13 cellular contexts compared by ENCODE assay signal in genomic region chr10:21166557-21167287, GRCh38.
DNase-seq lines count a peak whose midpoint lies in the region; ATAC-seq and TF ChIP-seq lines count a peak whose summit lies in the region.
"Had no signal": no experiment of that assay in that cellular context is flagged by ENCODE, and none has a peak within 500 bp of the region (broad histone marks: within the 10 kb centered on the region; RNA-seq: fewer than 3 reads in every experiment).

No MANE protein-coding gene starts in this region.

- TF ChIP-seq CTCF in IMR-90 (conservative IDR thresholded peaks at IDR 0.05; ENCODE audit: low read depth, low read length): no peak
- no peak for TF ChIP-seq CTCF in VCaP (conservative IDR thresholded peaks at IDR 0.05)
- no peak for TF ChIP-seq CTCF in suprapubic skin (IDR thresholded peaks at IDR 0.05)

- H3K14ac ChIP-seq in IMR-90 (replicated peaks; ENCODE audit: low read depth, low read length): no peak overlapping the region

- WGBS in IMR-90 (ENCODE audit: extremely low coverage in 2 of 2, insufficient read length in 1 of 2), 2 experiments: 67% methylated on average over 1 of the region's 16 CpGs; no CpG with 5 or more reads in 1 of the 2 experiments
- WGBS in suprapubic skin: 88% methylated on average over 16 of the region's 16 CpGs
- WGBS in GM23248 (ENCODE audit: low coverage in 1 of 2, low lambda C conversion rate in 2 of 2, missing lambda C conversion rate in 2 of 2), 2 experiments: 73% methylated on average over 16 of the region's 16 CpGs

- no peak overlapping the region for H3K23ac ChIP-seq in IMR-90 (ENCODE audit: low read depth, low read length)

- H3K9me1 ChIP-seq in IMR-90 (ENCODE audit: insufficient read depth, low read length): no peaks in the 10 kb centered on the region

- no peak for TF ChIP-seq POLR2A in IMR-90 (IDR thresholded peaks at IDR 0.05; ENCODE audit: low read depth, low read length)
- TF ChIP-seq POLR2A in suprapubic skin (IDR thresholded peaks at IDR 0.05): no peak

- no peak overlapping the region for H4K5ac ChIP-seq in IMR-90 (ENCODE audit: low read depth, low read length)

- CTCF ChIA-PET in IMR-90 (lab: Yijun Ruan, JAX): no interaction called here

- no peak overlapping the region for H3K4me2 ChIP-seq in IMR-90 (ENCODE audit: low read depth, low read length)
- no peak overlapping the region for H3K4me2 ChIP-seq in GM23248 (ENCODE audit: unreplicated experiment)

- no peaks in the 10 kb centered on the region for H3K4me1 ChIP-seq in IMR-90 (ENCODE audit: control insufficient read depth, insufficient read depth, low read length)
- no peaks in the 10 kb centered on the region for H3K4me1 ChIP-seq in suprapubic skin
- H3K4me1 ChIP-seq in GM23248 (ENCODE audit: insufficient read depth): no peaks in the 10 kb centered on the region
- H3K4me1 ChIP-seq: Peyer's patch had no signal

- H3K9me2 ChIP-seq in GM23248 (ENCODE audit: insufficient read depth): no peaks in the 10 kb centered on the region

- ATAC-seq in IMR-90 (ENCODE audit: low read depth): no peak

- H2AFZ ChIP-seq in IMR-90 (replicated peaks; ENCODE audit: low read length, poor library complexity) (peak overlapping the region; percentile 18), GM23248 (no peak overlapping the region)

- H2BK20ac ChIP-seq in IMR-90 (ENCODE audit: low read depth, low read length): no peak overlapping the region

- no peak overlapping the region for H3K27ac ChIP-seq in IMR-90 (ENCODE audit: insufficient read depth, low read length)
- peak overlapping the region; percentile 78 for H3K27ac ChIP-seq in VCaP
- H3K27ac ChIP-seq in layer of hippocampus (ENCODE audit: low read depth, low read length): peak overlapping the region; percentile 38
- H3K27ac ChIP-seq in suprapubic skin: no peak overlapping the region
- no peak overlapping the region for H3K27ac ChIP-seq in GM23248
- H3K27ac ChIP-seq: Peyer's patch had no signal

- dilution Hi-C loops in IMR-90 (cut with HindIII; ENCODE audit: low sequenced_read_pairs, unreplicated experiment): no loop called here

- no peak overlapping the region for H2AK5ac ChIP-seq in IMR-90 (ENCODE audit: low read depth, low read length)

- H3K79me1 ChIP-seq in IMR-90 (ENCODE audit: low read depth in 1 of 2, low read length in 2 of 2): no peaks in the 10 kb centered on the region

- no peak for TF ChIP-seq EP300 in suprapubic skin (IDR thresholded peaks at IDR 0.05)

- H4K8ac ChIP-seq in IMR-90 (ENCODE audit: low read depth in 2 of 2, low read length in 2 of 2): no peak overlapping the region

- no peak for TF ChIP-seq RAD21 in IMR-90 (IDR thresholded peaks at IDR 0.05; ENCODE audit: low read length)

- H4K91ac ChIP-seq in IMR-90 (ENCODE audit: insufficient read depth, low read depth, low read length): no peak overlapping the region

- DNase-seq in IMR-90 (no peak), retina (peak; percentile 23), suprapubic skin (ENCODE audit: low spot score in 2 of 2) (no peak), GM23248 (no peak), middle frontal gyrus (ENCODE audit: extremely low spot score, low spot score) (no peak)
- no peak for DNase-seq in stimulated activated CD4-positive, alpha-beta T cell treated with anti-CD3 and anti-CD28 coated beads, Interleukin-1b, Interleukin-23, amount 100 ng/mL, for 48 hours
- DNase-seq: activated effector memory CD4-positive, alpha-beta T cell treated with Interleukin-2 at 50 U/mL for 16 hours; effector memory CD4-positive, alpha-beta T cell; MV-4-11; Peyer's patch; posterior cingulate gyrus had no signal

- no peak overlapping the region for H2BK15ac ChIP-seq in IMR-90 (ENCODE audit: low read depth, low read length)

- H3K27me3 ChIP-seq in IMR-90 (ENCODE audit: control insufficient read depth, insufficient read depth, low read length) (no peaks in the 10 kb centered on the region), layer of hippocampus (ENCODE audit: control insufficient read depth, insufficient read depth, low read length) (no peaks in the 10 kb centered on the region), suprapubic skin (no peaks in the 10 kb centered on the region), GM23248 (replicated peaks; ENCODE audit: insufficient read depth) (no peaks in the 10 kb centered on the region)
- H3K27me3 ChIP-seq: Peyer's patch had no signal

- POLR2A ChIA-PET in IMR-90 (lab: Charles Lee; ENCODE audit: unreplicated experiment): no interaction called here

- no peak overlapping the region for H2AK9ac ChIP-seq in IMR-90 (replicated peaks; ENCODE audit: low read depth, low read length, poor library complexity)

- H3K9ac ChIP-seq in IMR-90 (ENCODE audit: low read depth, low read length): no peak overlapping the region
- H3K9ac ChIP-seq in GM23248: no peak overlapping the region

- H3K4me3 ChIP-seq in IMR-90 (ENCODE audit: insufficient read depth, low read depth, low read length) (no peak overlapping the region), suprapubic skin (no peak overlapping the region), GM23248 (no peak overlapping the region)

- BruUV-seq in IMR-90 (replicated peaks; lab: Mats Ljungman, UMichigan): no TSS peak

- H3K18ac ChIP-seq in IMR-90 (ENCODE audit: low read depth, low read length): no peak overlapping the region

- H3K79me2 ChIP-seq in GM23248 (ENCODE audit: insufficient read depth): no peaks in the 10 kb centered on the region

- no peaks in the 10 kb centered on the region for H3F3A ChIP-seq in GM23248 (ENCODE audit: insufficient read depth)

- intact Hi-C loops in IMR-90 (cut with micrococcal nuclease): no loop called here

- no peaks in the 10 kb centered on the region for H3K36me3 ChIP-seq in IMR-90 (ENCODE audit: control insufficient read depth, insufficient read depth, low read length)
- H3K36me3 ChIP-seq in suprapubic skin: no peaks in the 10 kb centered on the region
- H3K36me3 ChIP-seq in GM23248 (ENCODE audit: low read depth): no peaks in the 10 kb centered on the region
- H3K36me3 ChIP-seq: Peyer's patch had no signal

- in situ Hi-C loops in IMR-90 (cut with MboI; ENCODE audit: low sequenced_read_pairs) (no loop called here), GM23248 (cut with MboI) (no loop called here)

- H2BK120ac ChIP-seq in IMR-90 (ENCODE audit: low read depth, low read length): no peak overlapping the region

- H2BK5ac ChIP-seq in IMR-90 (ENCODE audit: low read depth, low read length, poor library complexity, severe bottlenecking): no peak overlapping the region

- H4K20me1 ChIP-seq in IMR-90 (ENCODE audit: insufficient read depth, low read length) (no peaks in the 10 kb centered on the region), GM23248 (ENCODE audit: insufficient read depth) (no peaks in the 10 kb centered on the region)

- no peaks in the 10 kb centered on the region for H3K9me3 ChIP-seq in IMR-90 (ENCODE audit: control insufficient read depth, insufficient read depth, low read length)
- no peaks in the 10 kb centered on the region for H3K9me3 ChIP-seq in suprapubic skin
- H3K9me3 ChIP-seq in GM23248 (ENCODE audit: low read depth): no peaks in the 10 kb centered on the region
- H3K9me3 ChIP-seq: Peyer's patch had no signal

- H3K56ac ChIP-seq in IMR-90 (ENCODE audit: extremely low read depth, insufficient read depth, low read length): no peak overlapping the region

- no peak overlapping the region for H3K4ac ChIP-seq in IMR-90 (ENCODE audit: low read depth, low read length)

TF ChIP-seq in IMR-90, 13 proteins besides CTCF, POLR2A, EP300 and RAD21:
- TF ChIP-seq MAFK (IDR thresholded peaks at IDR 0.05; ENCODE audit: low read depth, low read length) (no peak), CEBPB (IDR thresholded peaks at IDR 0.05; ENCODE audit: low read depth, low read length) (no peak), CHD1 (IDR thresholded peaks at IDR 0.05; ENCODE audit: low read depth, low read length) (no peak), MXI1 (IDR thresholded peaks at IDR 0.05; ENCODE audit: borderline replicate concordance, low read depth, low read length) (no peak), USF2 (IDR thresholded peaks at IDR 0.05; ENCODE audit: low read depth, low read length) (no peak), FOS (IDR thresholded peaks at IDR 0.05; ENCODE audit: low read depth, low read length) (no peak), RFX5 (IDR thresholded peaks at IDR 0.05; ENCODE audit: low read depth, low read length) (no peak), MAZ (IDR thresholded peaks at IDR 0.05; ENCODE audit: borderline replicate concordance, low read depth, low read length) (no peak), BHLHE40 (IDR thresholded peaks at IDR 0.05; ENCODE audit: low read depth, low read length) (no peak), NFE2L2 (IDR thresholded peaks at IDR 0.05; ENCODE audit: low read depth, low read length) (no peak), RCOR1 (IDR thresholded peaks at IDR 0.05; ENCODE audit: insufficient replicate concordance, low read length) (no peak), SMC3 (IDR thresholded peaks at IDR 0.05; ENCODE audit: low read depth, low read length) (no peak)
TF ChIP-seq in IMR-90: peak in this region for 0.

Comparison
In these comparisons a context has a peak if more than half of its experiments do, and no peak if none do; other contexts are left out.
1. H3K27ac ChIP-seq: peak in VCaP (single experiment) and layer of hippocampus (single experiment); none in IMR-90 (single experiment), suprapubic skin (single experiment) and GM23248 (single experiment).